9 cellular contexts compared by ENCODE assay signal in genomic region chr9:98989036-98990000, GRCh38. TPM values are rescaled to one million over a fixed set of nuclear protein-coding genes. Genes with fewer than 3 reads are reported as not detected.
DNase-seq lines count a peak whose midpoint lies in the region; ATAC-seq, FAIRE-seq and TF ChIP-seq lines count a peak whose summit lies in the region.
"Had no signal": no experiment of that assay in that cellular context is flagged by ENCODE, and none has a peak within 500 bp of the region (broad histone marks: within the 10 kb centered on the region; RNA-seq: fewer than 3 reads in every experiment).

No MANE protein-coding gene starts in this region.

- no peaks in the 10 kb centered on the region for H3K9me3 ChIP-seq in DND-41 (ENCODE audit: insufficient read depth, low read length, severe bottlenecking)
- no peaks in the 10 kb centered on the region for H3K9me3 ChIP-seq in pancreas

- CTCF ChIA-PET in HEK293T (lab: Yijun Ruan, JAX): interaction anchor here (1.0 to 1.2 kb wide), 2 partner anchors 17 to 916 kb away, joined by 3 read pairs; no protein-coding TSS in a partner anchor

- H3K27ac ChIP-seq in DND-41 (ENCODE audit: low read length) (no peak overlapping the region), pancreas (peak overlapping the region in 1 of 4 donors; percentile 17)

- no peaks in the 10 kb centered on the region for H3K4me1 ChIP-seq in DND-41 (ENCODE audit: insufficient read depth, low read length)
- no peaks in the 10 kb centered on the region for H3K4me1 ChIP-seq in pancreas

- H3K36me3 ChIP-seq in DND-41 (ENCODE audit: insufficient read depth, low read length) (no peaks in the 10 kb centered on the region), pancreas (no peaks in the 10 kb centered on the region)

- DNase-seq in DND-41 (no peak), NCI-H69 (lab: John Stamatoyannopoulos, UW) (peak; percentile 80), epidermal melanocyte (ENCODE audit: insufficient read length, low spot score) (peak; percentile 87), pancreas (peak in 3 of 6 donors; percentile 33 to 74 (median 50)), HEK293T (ENCODE audit: extremely low spot score) (no peak), D341Med (ENCODE audit: low spot score) (no peak)
- no peak for DNase-seq in activated CD4-positive, alpha-beta T cell treated with anti-CD3 and anti-CD28 coated beads for 4 hours

- H3K4me2 ChIP-seq in DND-41 (ENCODE audit: insufficient read depth, low read length): no peak overlapping the region

- H4K20me1 ChIP-seq in DND-41 (ENCODE audit: insufficient read depth, low read length): no peaks in the 10 kb centered on the region

- no peak for FAIRE-seq in pancreas (lab: Jason Lieb, UNC)

- no peaks in the 10 kb centered on the region for H3K27me3 ChIP-seq in DND-41 (ENCODE audit: insufficient read depth, low read length, poor library complexity)
- no peaks in the 10 kb centered on the region for H3K27me3 ChIP-seq in pancreas

- no peak overlapping the region for H3K9ac ChIP-seq in DND-41 (ENCODE audit: low read depth, low read length)

- intact Hi-C loops in pancreas (cut with DNase I): no loop called here

- POLR2A ChIA-PET in HEK293T (lab: Yijun Ruan, JAX): no interaction called here

- no peak overlapping the region for H2AFZ ChIP-seq in DND-41 (ENCODE audit: low read depth, low read length)

- no peaks in the 10 kb centered on the region for H3K79me2 ChIP-seq in DND-41 (ENCODE audit: insufficient read depth, low read length)

- ATAC-seq in DND-41 (ENCODE audit: insufficient read depth, low read depth): no peak
- ATAC-seq in pancreas: peak; percentile 65 to 72 (median 68)
- ATAC-seq in HG03565 (IDR thresholded peaks at IDR 0.05; ENCODE audit: unreplicated experiment): no peak
- ATAC-seq: activated naive CD4-positive, alpha-beta T cell treated with anti-CD3 and anti-CD28 coated beads, Interleukin-2, amount 50 U/mL, for 72 hours had no signal

- WGBS in pancreas, 2 donors: 79 to 80% methylated on average over 13 of the region's 13 CpGs

- H3K4me3 ChIP-seq in DND-41 (ENCODE audit: low read depth in 1 of 2, low read length in 2 of 2) (no peak overlapping the region), pancreas (no peak overlapping the region)

- TF ChIP-seq CTCF in DND-41 (IDR thresholded peaks at IDR 0.05; ENCODE audit: borderline replicate concordance, extremely low read depth, low read length, poor library complexity, severe bottlenecking): peak; percentile 10
- TF ChIP-seq CTCF in pancreas (IDR thresholded peaks at IDR 0.05): no peak

TF ChIP-seq in HEK293T, 16 proteins besides CTCF, POLR2A, EP300 and RAD21:
- no peak for TF ChIP-seq LEF1 (IDR thresholded peaks at IDR 0.05; ENCODE audit: borderline replicate concordance)
- no peak for TF ChIP-seq ELF4 (IDR thresholded peaks at IDR 0.05)
- TF ChIP-seq SUZ12 (IDR thresholded peaks at IDR 0.05): no peak
- TF ChIP-seq NFRKB (IDR thresholded peaks at IDR 0.05): no peak
- TF ChIP-seq FOXA1 (IDR thresholded peaks at IDR 0.05): no peak
- TF ChIP-seq ARNT (IDR thresholded peaks at IDR 0.05): no peak
- TF ChIP-seq ZNF384 (IDR thresholded peaks at IDR 0.05): no peak
- TF ChIP-seq FOXM1 (IDR thresholded peaks at IDR 0.05; ENCODE audit: borderline replicate concordance): no peak
- no peak for TF ChIP-seq BHLHE40 (IDR thresholded peaks at IDR 0.05; ENCODE audit: borderline replicate concordance)
- TF ChIP-seq SP1 (IDR thresholded peaks at IDR 0.05): no peak
- TF ChIP-seq CTBP1 (IDR thresholded peaks at IDR 0.05; ENCODE audit: borderline replicate concordance): no peak

RNA-seq across cellular contexts. Expression of gene COL15A1, which starts 45.6 kb away (rescaled TPM):
- 10 to 100 TPM in 4 of 6 donors, 1 to 10 TPM in 2; 9.4 to 43.4 (median 19.4) TPM for total RNA-seq in pancreas
- polyA plus RNA-seq in pancreas: 1 to 10 TPM; 6.7 to 7.0 TPM

Comparison
In these comparisons a context has a peak if more than half of its experiments do, and no peak if none do; other contexts are left out.
1. ATAC-seq: peak in pancreas (4 of 4); none in DND-41 (single experiment) and HG03565 (single experiment).
2. DNase-seq: peak in NCI-H69 (single experiment) and epidermal melanocyte (single experiment); none in DND-41 (single experiment), HEK293T (single experiment), activated CD4-positive, alpha-beta T cell treated with anti-CD3 and anti-CD28 coated beads for 4 hours (0 of 2) and D341Med (single experiment).